22 cellular contexts compared by ENCODE assay signal in the genomic region with DNA sequence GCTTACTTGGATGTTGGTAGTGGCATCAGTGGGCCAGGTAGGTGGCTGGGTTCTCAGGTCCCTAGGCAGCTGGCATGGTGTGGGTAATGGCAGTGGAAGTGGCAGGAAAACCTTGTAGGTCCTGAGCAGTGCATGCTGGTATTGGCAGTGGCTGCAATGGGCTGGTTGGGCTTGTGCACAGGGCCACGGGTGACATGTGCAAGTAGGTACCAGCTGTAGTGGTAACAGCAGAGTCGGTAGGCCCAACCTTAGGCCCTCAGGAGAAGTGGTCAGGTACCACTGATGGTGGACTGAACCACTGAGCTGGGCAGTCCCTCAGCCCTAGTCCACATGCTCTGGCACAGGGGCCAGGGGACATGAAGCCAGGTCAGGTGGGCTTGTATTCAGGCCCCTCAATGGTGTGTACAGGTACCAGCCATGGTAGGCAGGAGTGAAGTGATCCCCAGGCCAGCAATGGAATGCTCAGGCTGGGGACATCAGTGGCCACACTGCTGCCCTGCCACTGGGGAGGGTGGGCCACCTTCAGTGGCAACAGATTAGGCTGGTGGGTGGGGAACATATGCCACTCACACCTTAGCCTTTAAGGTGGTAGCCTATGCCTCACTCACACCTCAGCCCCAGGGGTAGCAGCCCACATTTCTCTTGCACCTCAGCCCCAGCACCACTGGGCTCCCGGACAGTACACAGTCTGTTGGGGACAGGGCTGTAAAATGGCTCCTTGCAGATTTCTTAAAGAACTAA.
A peak's percentile ranks its signal among the peaks of the same experiment; 100 is the strongest.
DNase-seq lines count a peak whose midpoint lies in the region; ATAC-seq, FAIRE-seq and TF ChIP-seq lines count a peak whose summit lies in the region.
"Had no signal": no experiment of that assay in that cellular context is flagged by ENCODE, and none has a peak within 500 bp of the region (broad histone marks: within the 10 kb centered on the region; RNA-seq: fewer than 3 reads in every experiment).

No MANE protein-coding gene starts in this region.

- no peak overlapping the region for H2BK120ac ChIP-seq in neuronal stem cell (ENCODE audit: low read depth, low read length)

- peak overlapping the region; percentile 89 for H3K14ac ChIP-seq in neuronal stem cell (ENCODE audit: low read length)

- TF ChIP-seq EP300 in transverse colon (IDR thresholded peaks at IDR 0.05; ENCODE audit: low read depth) (no peak), gastroesophageal sphincter (IDR thresholded peaks at IDR 0.05) (no peak)

- in situ Hi-C loops in transverse colon (cut with MboI; ENCODE audit: low pct_ligation_motif_present in 1 of 4, low pct_unique_long_range_greater_than_20kb in 1 of 4, low sequenced_read_pairs in 3 of 4) = no loop called here

- H2BK5ac ChIP-seq in neuronal stem cell (ENCODE audit: low read length) = no peak overlapping the region

- TF ChIP-seq POLR2A in transverse colon (IDR thresholded peaks at IDR 0.05) (no peak), gastroesophageal sphincter (IDR thresholded peaks at IDR 0.05) (no peak)

- no peak for TF ChIP-seq CTCF in colonic mucosa (IDR thresholded peaks at IDR 0.05)
- TF ChIP-seq CTCF in transverse colon (IDR thresholded peaks at IDR 0.05) = no peak
- no peak for TF ChIP-seq CTCF in gastroesophageal sphincter (IDR thresholded peaks at IDR 0.05)

- DNase-seq in HTR-8/SVneo (ENCODE audit: insufficient read length, low spot score) (no peak), colonic mucosa (peak; percentile 8), neuronal stem cell (ENCODE audit: low spot score) (no peak), transverse colon (peak; percentile 3), NCI-H226 (no peak)
- DNase-seq: activated CD4-positive, alpha-beta T cell treated with anti-CD3 and anti-CD28 coated beads for 1 hour; activated naive CD4-positive, alpha-beta T cell treated with anti-CD3 and anti-CD28 coated beads for 36 hours; activated T-cell treated with anti-CD3 and anti-CD28 coated beads, Interleukin-2, amount 50 U/mL, for 72 hours; amniotic stem cell; CD4-positive, alpha-beta memory T cell; DMS 273 treated with DMSO at 0.1 percent for 48 hours; Kasumi-1; NCI-H524; NK-92 treated with Interleukin-12 subunit alpha and Interleukin-12 subunit beta, amount 100 ng/mL, for 24 hours; stimulated activated CD4-positive, alpha-beta T cell treated with anti-CD3 and anti-CD28 coated beads, Interleukin-4, amount 100 ng/mL, for 1 hour; stimulated activated naive B cell treated with anti-CD40 and anti-IgM and Interleukin-4, amounts not matched to agents 10 μg/mL and 1 μg/mL and 100 μg/mL, for 72 hours; T-helper 1 cell had no signal

- no peak overlapping the region for H4K91ac ChIP-seq in neuronal stem cell (ENCODE audit: low read depth, low read length, poor library complexity)

- WGBS in neuronal stem cell (ENCODE audit: extremely low coverage in 2 of 2, insufficient read length in 2 of 2, insufficient replicate concordance in 1 of 2), 2 donors = no CpG with 5 or more reads among the region's 3 CpGs
- 100% methylated on average over 1 of the region's 3 CpGs; no CpG with 5 or more reads in 1 of the 2 donors for WGBS in transverse colon (ENCODE audit: low coverage in 1 of 2), 2 donors
- 83 to 100% methylated on average over 1 of the region's 3 CpGs for WGBS in gastroesophageal sphincter (ENCODE audit: low coverage in 1 of 2), 2 donors

- no peak overlapping the region for H3K4me2 ChIP-seq in neuronal stem cell (ENCODE audit: insufficient read depth, low read length, poor library complexity, severe bottlenecking)

- H3K4me1 ChIP-seq in colonic mucosa = no peaks in the 10 kb centered on the region
- no peaks in the 10 kb centered on the region for H3K4me1 ChIP-seq in neuronal stem cell (ENCODE audit: control insufficient read depth in 2 of 2, insufficient read depth in 1 of 2, low read depth in 1 of 2, low read length in 2 of 2)
- no peaks in the 10 kb centered on the region for H3K4me1 ChIP-seq in transverse colon
- H3K4me1 ChIP-seq in gastroesophageal sphincter = no peaks in the 10 kb centered on the region

- H2BK12ac ChIP-seq in neuronal stem cell (ENCODE audit: low read length) = peak overlapping the region; percentile 49

- intact Hi-C loops in colonic mucosa (cut with DNase I) = no loop called here
- intact Hi-C loops in transverse colon (cut with DNase I; ENCODE audit: low total_unique reads) = no loop called here

- no peaks in the 10 kb centered on the region for H3K9me3 ChIP-seq in colonic mucosa
- peaks cover 6 to 16% of the 10 kb centered on the region in 2 donors for H3K9me3 ChIP-seq in neuronal stem cell (replicated peaks in 1 of 2; ENCODE audit: control insufficient read depth in 2 of 2, insufficient read depth in 1 of 2, low read depth in 1 of 2, low read length in 2 of 2)
- H3K9me3 ChIP-seq in transverse colon = peaks cover 6 to 9% of the 10 kb centered on the region in 2 donors
- peaks cover 0 to 33% (median 0%) of the 10 kb centered on the region in 3 donors for H3K9me3 ChIP-seq in gastroesophageal sphincter

- H3K4me3 ChIP-seq in colonic mucosa (no peak overlapping the region), neuronal stem cell (ENCODE audit: low read length in 2 of 2) (no peak overlapping the region), transverse colon (no peak overlapping the region), gastroesophageal sphincter (no peak overlapping the region)

- H3K27ac ChIP-seq in colonic mucosa (no peak overlapping the region), neuronal stem cell (replicated peaks; ENCODE audit: low read length) (no peak overlapping the region), transverse colon (no peak overlapping the region), gastroesophageal sphincter (no peak overlapping the region)

- H3K18ac ChIP-seq in neuronal stem cell (ENCODE audit: low read length) = peak overlapping the region; percentile 48

- no peaks in the 10 kb centered on the region for H3K36me3 ChIP-seq in colonic mucosa
- H3K36me3 ChIP-seq in neuronal stem cell (replicated peaks in 1 of 2; ENCODE audit: control insufficient read depth in 2 of 2, insufficient read depth in 2 of 2, low read length in 2 of 2) = no peaks in the 10 kb centered on the region
- H3K36me3 ChIP-seq in transverse colon = peaks cover 0 to 29% (median 10%) of the 10 kb centered on the region in 4 donors
- peaks cover 0 to 19% of the 10 kb centered on the region in 2 donors for H3K36me3 ChIP-seq in gastroesophageal sphincter

- no peaks in the 10 kb centered on the region for H3K27me3 ChIP-seq in colonic mucosa
- H3K27me3 ChIP-seq in neuronal stem cell (ENCODE audit: control insufficient read depth in 3 of 3, insufficient read depth in 3 of 3, low read depth in 1 of 3, low read length in 3 of 3) = no peaks in the 10 kb centered on the region
- no peaks in the 10 kb centered on the region for H3K27me3 ChIP-seq in transverse colon
- H3K27me3 ChIP-seq in gastroesophageal sphincter = no peaks in the 10 kb centered on the region

- H2AK5ac ChIP-seq in neuronal stem cell (ENCODE audit: low read depth, low read length) = no peak overlapping the region

- peaks cover 1% of the 10 kb centered on the region for H3K79me1 ChIP-seq in neuronal stem cell (ENCODE audit: low read depth, low read length)

- no peak overlapping the region for H3K9ac ChIP-seq in colonic mucosa (ENCODE audit: low read depth in 2 of 2, low read length in 2 of 2)
- peak overlapping the region; percentile 55 for H3K9ac ChIP-seq in neuronal stem cell (ENCODE audit: low read depth, low read length, poor library complexity)

- no peak for ATAC-seq in gastroesophageal sphincter
- no peak for ATAC-seq in HG02840 (IDR thresholded peaks at IDR 0.05; ENCODE audit: low FRiP score, unreplicated experiment)
- ATAC-seq: activated T-cell treated with anti-CD3 and anti-CD28 coated beads, Interleukin-2, amount 50 U/mL, for 72 hours; stimulated activated naive B cell treated with anti-CD40 and anti-IgM and Interleukin-4, amounts not matched to agents 10 μg/mL and 1 μg/mL and 100 μg/mL, for 72 hours had no signal

- peak; percentile 28 for FAIRE-seq in HTR-8/SVneo (lab: Jason Lieb, UNC)
- FAIRE-seq: bronchial epithelial cell, keratinocyte, RCC 7860 had no signal

- H2BK15ac ChIP-seq in neuronal stem cell (ENCODE audit: low read length) = peak overlapping the region; percentile 15

- H3K23ac ChIP-seq in neuronal stem cell (ENCODE audit: low read depth, low read length, poor library complexity) = no peak overlapping the region

- no peak overlapping the region for H3K4ac ChIP-seq in neuronal stem cell (ENCODE audit: low read length)

- H4K8ac ChIP-seq in neuronal stem cell (ENCODE audit: low read depth, low read length) = no peak overlapping the region

- H2AFZ ChIP-seq in neuronal stem cell (ENCODE audit: low read length) = no peak overlapping the region

Comparison
In these comparisons a context has a peak if more than half of its experiments do, and no peak if none do; other contexts are left out.
1. DNase-seq: peak in colonic mucosa (single experiment) and transverse colon (single experiment); none in HTR-8/SVneo (single experiment), neuronal stem cell (single experiment) and NCI-H226 (single experiment).